Comparison of ENCODE assay signal across 9 cellular contexts in the genomic region with DNA sequence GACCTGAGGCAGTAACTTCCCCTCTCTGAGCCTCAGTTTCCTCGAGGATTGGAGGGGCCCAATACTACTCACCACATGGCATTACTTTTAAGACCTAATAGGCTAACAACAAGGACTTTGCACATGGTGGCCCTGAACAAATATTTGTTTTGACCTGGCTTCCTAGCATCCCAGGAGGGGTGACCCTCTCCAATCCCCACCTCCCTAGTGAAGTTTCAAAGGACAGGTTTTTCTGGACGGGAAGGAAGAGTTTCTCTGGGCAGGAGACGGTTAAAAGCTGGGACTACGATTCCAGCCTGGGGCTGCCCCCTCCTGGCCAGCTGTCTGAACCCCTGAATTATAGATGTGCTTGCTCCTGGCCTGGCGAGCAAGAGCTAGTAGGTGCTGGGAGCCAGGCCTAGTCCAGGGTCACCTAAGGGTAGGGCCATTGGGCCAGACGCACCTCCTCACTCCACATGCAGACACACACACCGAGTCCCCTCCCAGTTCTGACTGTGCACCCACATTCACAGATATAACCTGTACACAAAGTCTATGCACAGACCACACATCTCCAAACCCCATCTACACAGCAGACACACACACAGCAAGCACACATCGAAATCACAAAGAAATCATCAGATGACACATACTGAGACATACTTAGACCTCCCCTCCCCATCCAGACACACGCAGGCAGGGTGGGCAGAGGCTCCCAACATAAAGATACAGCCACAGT. TPM values are rescaled to one million over a fixed set of nuclear protein-coding genes. Genes with fewer than 3 reads are reported as not detected.
DNase-seq lines count a peak whose midpoint lies in the region; TF ChIP-seq lines count a peak whose summit lies in the region.
"Had no signal": no experiment of that assay in that cellular context is flagged by ENCODE, and none has a peak within 500 bp of the region (broad histone marks: within the 10 kb centered on the region; RNA-seq: fewer than 3 reads in every experiment).

No MANE protein-coding gene starts in this region.

- H2BK12ac ChIP-seq in trophoblast cell (ENCODE audit: low read length), result no peak overlapping the region

- H4K91ac ChIP-seq in trophoblast cell (ENCODE audit: low read depth, low read length), result no peak overlapping the region

- H3K27me3 ChIP-seq in BJ (ENCODE audit: control insufficient read depth, insufficient read depth, low read length), result no peaks in the 10 kb centered on the region
- H3K27me3 ChIP-seq in hepatocyte, result peaks cover 56% of the 10 kb centered on the region
- H3K27me3 ChIP-seq in trophoblast cell (ENCODE audit: insufficient read depth, low read length), result peaks cover 39% of the 10 kb centered on the region

- H3K4me1 ChIP-seq in hepatocyte (ENCODE audit: insufficient read depth) (peaks cover 6% of the 10 kb centered on the region), trophoblast cell (ENCODE audit: control insufficient read depth in 1 of 2, insufficient read depth in 2 of 2, low read length in 2 of 2) (peaks cover 11 to 13% of the 10 kb centered on the region in 2 experiments)

- no peak overlapping the region for H3K27ac Mint-ChIP-seq in immature natural killer cell

- in situ Hi-C loops in GM13977 (cut with MboI; ENCODE audit: low pct_unique_long_range_greater_than_20kb, low sequenced_read_pairs, unreplicated experiment), result no loop called here
- in situ Hi-C loops in SK-MEL-5 (cut with HindIII; ENCODE audit: low pct_unique_long_range_greater_than_20kb, low sequenced_read_pairs), result no loop called here

- H2BK120ac ChIP-seq in trophoblast cell (ENCODE audit: insufficient read depth, low read length, poor library complexity), result no peak overlapping the region

- H3K27ac ChIP-seq in hepatocyte (no peak overlapping the region), trophoblast cell (ENCODE audit: low read depth, low read length) (no peak overlapping the region)

- H3K79me2 ChIP-seq in hepatocyte (peaks cover 10% of the 10 kb centered on the region), trophoblast cell (ENCODE audit: control insufficient read depth, insufficient read depth, low read length, poor library complexity) (no peaks in the 10 kb centered on the region)

- DNase-seq in BJ (ENCODE audit: low read depth) (no peak), GM13977 (ENCODE audit: low spot score) (peak; percentile 22), SK-MEL-5 (ENCODE audit: low read depth, low spot score) (peak; percentile 11), hepatocyte (ENCODE audit: low spot score) (no peak), SHP77 treated with DMSO at 0.1 percent for 48 hours (lab: John Stamatoyannopoulos, UW) (no peak), trophoblast cell (no peak), immature natural killer cell (no peak), NCI-H446 (lab: John Stamatoyannopoulos, UW) (no peak)

- no peak overlapping the region for H4K8ac ChIP-seq in trophoblast cell (ENCODE audit: low read depth, low read length)

- TF ChIP-seq CTCF in BJ (IDR thresholded peaks at IDR 0.05; ENCODE audit: insufficient read depth, low read depth, low read length), result peak; percentile 36
- TF ChIP-seq CTCF in GM13977 (IDR thresholded peaks at IDR 0.05; ENCODE audit: extremely low read depth, insufficient read depth, missing control alignments), result peak; percentile 56
- peak; percentile 31 for TF ChIP-seq CTCF in hepatocyte (IDR thresholded peaks at IDR 0.05; ENCODE audit: poor library complexity)

- POLR2A ChIA-PET in BJ (lab: Charles Lee), result no interaction called here

- H3K36me3 Mint-ChIP-seq in immature natural killer cell, result peaks cover 0 to 4% (median 0%) of the 10 kb centered on the region in 3 donors

- peaks cover 5% of the 10 kb centered on the region for H4K20me1 ChIP-seq in hepatocyte (ENCODE audit: insufficient read depth, poor library complexity, severe bottlenecking)

- H4K12ac ChIP-seq in trophoblast cell (ENCODE audit: low read depth, low read length), result no peak overlapping the region

- peaks cover 39 to 49% (median 43%) of the 10 kb centered on the region in 3 donors for H3K27me3 Mint-ChIP-seq in immature natural killer cell (ENCODE audit: low read depth in 3 of 3)

- H3K4me2 ChIP-seq in hepatocyte (no peak overlapping the region), trophoblast cell (ENCODE audit: low read length) (no peak overlapping the region)

- no peak overlapping the region for H3K4ac ChIP-seq in trophoblast cell (ENCODE audit: low read depth, low read length)

- no peaks in the 10 kb centered on the region for H3K9me3 ChIP-seq in hepatocyte (ENCODE audit: low read depth)
- peaks cover 6% of the 10 kb centered on the region for H3K9me3 ChIP-seq in trophoblast cell (ENCODE audit: insufficient read depth, low read depth, low read length)

- H2AK5ac ChIP-seq in trophoblast cell (ENCODE audit: low read length), result no peak overlapping the region

- H2AFZ ChIP-seq in hepatocyte, result no peak overlapping the region
- H2AFZ ChIP-seq in trophoblast cell (ENCODE audit: insufficient read depth, low read length, poor library complexity), result no peak overlapping the region

- no peak overlapping the region for H3K18ac ChIP-seq in trophoblast cell (ENCODE audit: low read length)

- no peaks in the 10 kb centered on the region for H3K79me1 ChIP-seq in trophoblast cell (ENCODE audit: low read length)

- CTCF ChIA-PET in BJ (lab: Yijun Ruan, JAX), result interaction anchor here (1.2 to 1.5 kb wide), 5 partner anchors 11 to 185 kb away, joined by 3 to 4 read pairs (median 3); no protein-coding TSS in a partner anchor

- H3K36me3 ChIP-seq in BJ (ENCODE audit: control insufficient read depth, insufficient read depth, low read length) (peaks cover 2% of the 10 kb centered on the region; the same call in 1 of the 2 replicates), hepatocyte (replicated peaks; ENCODE audit: insufficient read depth, low read depth) (no peaks in the 10 kb centered on the region), trophoblast cell (ENCODE audit: control insufficient read depth in 1 of 2, insufficient read depth in 2 of 2, low read length in 2 of 2) (no peaks in the 10 kb centered on the region)

- H3K9me2 ChIP-seq in hepatocyte (replicated peaks; ENCODE audit: insufficient read depth), result no peaks in the 10 kb centered on the region

- H2BK5ac ChIP-seq in trophoblast cell (ENCODE audit: low read depth, low read length, poor library complexity), result no peak overlapping the region

- H3K4me3 ChIP-seq in BJ (ENCODE audit: low read depth, low read length), result no peak overlapping the region
- H3K4me3 ChIP-seq in hepatocyte, result no peak overlapping the region
- H3K4me3 ChIP-seq in trophoblast cell (ENCODE audit: low read depth, low read length), result no peak overlapping the region

- 53% methylated on average over 9 of the region's 9 CpGs for WGBS in hepatocyte (ENCODE audit: low lambda C conversion rate, missing lambda C conversion rate)
- WGBS in trophoblast cell (ENCODE audit: extremely low coverage, insufficient coverage, insufficient read length), result no CpG with 5 or more reads among the region's 9 CpGs

- peak overlapping the region in 1 of 5 donors; percentile 23 for H3K4me3 Mint-ChIP-seq in immature natural killer cell

- H3K23ac ChIP-seq in trophoblast cell (ENCODE audit: low read length), result no peak overlapping the region

- H3K14ac ChIP-seq in trophoblast cell (ENCODE audit: low read length), result no peak overlapping the region

- peaks cover 34 to 35% of the 10 kb centered on the region in 2 donors for H3K4me1 Mint-ChIP-seq in immature natural killer cell

- H3K9ac ChIP-seq in trophoblast cell (ENCODE audit: low read length), result no peak overlapping the region

- peaks cover 0 to 8% (median 0%) of the 10 kb centered on the region in 6 donors for H3K9me3 Mint-ChIP-seq in immature natural killer cell

RNA-seq across cellular contexts. Expression of gene ISL2, which starts 2.7 kb away (rescaled TPM):
- 5.0 and 7.7 TPM in 2 replicates for polyA plus RNA-seq in BJ (2011; rRNA removed)
- 4.2 and 4.3 TPM in 2 replicates for polyA minus RNA-seq in BJ (2011; rRNA and poly(A)+ RNA removed)
- total RNA-seq in SK-MEL-5 (2014; rRNA removed; shearing (Covaris generic)), result 0.11 TPM in 1 of 2 replicates, not detected in the other
- not detected in 2 replicates for polyA plus RNA-seq in SK-MEL-5 (2015; cell fraction: cytosol; rRNA removed)
- polyA plus RNA-seq in SK-MEL-5 (2015; cell fraction: nucleus; rRNA removed), result not detected in 2 replicates
- total RNA-seq in hepatocyte, result 3.9 and 5.3 TPM in 2 replicates
- polyA plus RNA-seq in hepatocyte, result 3.3 and 4.7 TPM in 2 replicates
- 0.19 and 0.29 TPM in 2 replicates for polyA plus RNA-seq in trophoblast cell (2013)
- not detected for polyA plus RNA-seq in immature natural killer cell
- total RNA-seq: MCF 10A had no signal

RNA-seq across cellular contexts. Expression of gene ETFA, which starts 22.6 kb away (rescaled TPM):
- polyA plus RNA-seq in BJ (2011; rRNA removed), result 113 and 173 TPM in 2 replicates
- polyA minus RNA-seq in BJ (2011; rRNA and poly(A)+ RNA removed), result 53.5 and 54.6 TPM in 2 replicates
- total RNA-seq in SK-MEL-5 (2014; rRNA removed; shearing (Covaris generic)), result 157 and 159 TPM in 2 replicates
- 75.7 and 77.5 TPM in 2 replicates for polyA plus RNA-seq in SK-MEL-5 (2015; cell fraction: cytosol; rRNA removed)
- 61.7 and 71.3 TPM in 2 replicates for polyA plus RNA-seq in SK-MEL-5 (2015; cell fraction: nucleus; rRNA removed)
- total RNA-seq in hepatocyte, result 154 and 175 TPM in 2 replicates
- 185 and 193 TPM in 2 replicates for polyA plus RNA-seq in hepatocyte
- 82.1 and 86.6 TPM in 2 replicates for polyA plus RNA-seq in trophoblast cell (2013)
- 100 to 1,000 TPM; 146 to 157 (median 157) TPM for polyA plus RNA-seq in immature natural killer cell

Comparison
In these comparisons a context has a peak if more than half of its experiments do, and no peak if none do; other contexts are left out.
1. DNase-seq: peak in GM13977 (single experiment) and SK-MEL-5 (single experiment); none in BJ (single experiment), hepatocyte (single experiment), SHP77 treated with DMSO at 0.1 percent for 48 hours (single experiment), trophoblast cell (0 of 2), immature natural killer cell (0 of 3) and NCI-H446 (0 of 2).
2. Peak in every context shown above with its lines, with median percentiles within 50 percentile points of each other: CTCF ChIP-seq.